In the genomic region with DNA sequence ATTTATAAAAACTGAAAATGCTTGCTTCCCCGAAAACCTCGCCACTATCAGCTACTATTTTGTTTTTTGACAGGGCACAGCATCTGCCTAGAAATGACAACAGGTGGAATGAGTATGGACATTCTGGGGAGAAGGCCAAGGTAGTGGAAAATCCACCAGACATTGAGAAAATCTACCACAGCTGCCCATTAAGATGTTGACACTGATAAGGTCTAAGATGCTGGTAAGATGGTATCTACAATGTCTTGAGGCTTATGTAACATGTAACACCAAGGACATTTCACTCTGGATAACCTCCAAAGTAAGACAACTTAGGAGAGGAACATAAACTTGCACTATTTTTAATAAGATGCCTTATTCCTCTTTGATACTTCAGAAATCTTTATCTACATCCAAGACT, we compare ENCODE assay signal across 9 cellular contexts.
"Had no signal": no experiment of that assay in that cellular context is flagged by ENCODE, and none has a peak within 500 bp of the region (broad histone marks: within the 10 kb centered on the region; RNA-seq: fewer than 3 reads in every experiment).

No MANE protein-coding gene starts in this region.

- H3K4me1 Mint-ChIP-seq: IgD-negative memory B cell had no signal

- H3K4me3 ChIP-seq: GM23338, HAP-1 had no signal

- H3K27me3 Mint-ChIP-seq: IgD-negative memory B cell had no signal

- H3K36me3 Mint-ChIP-seq: IgD-negative memory B cell had no signal

- H3K4me3 Mint-ChIP-seq: GM23338, HFFc6, IgD-negative memory B cell had no signal

- H3K9me3 Mint-ChIP-seq: GM23338, HFFc6 had no signal

- H3K27ac Mint-ChIP-seq: GM23338, HFFc6, IgD-negative memory B cell had no signal

- H3K9me3 ChIP-seq: HAP-1 had no signal

- H2AFZ ChIP-seq: GM23338 had no signal

- DNase-seq: H7, HFFc6 had no signal

- H3K4me2 ChIP-seq: GM23338 had no signal

- H3K36me3 ChIP-seq: HAP-1 had no signal

- FAIRE-seq: H1, HepG2 had no signal

- H3K27ac ChIP-seq: HL-60 had no signal

- ATAC-seq: GM23338, HCT116, HepG2 had no signal
